ENCODE assay signal across 9 cellular contexts in the genomic region with DNA sequence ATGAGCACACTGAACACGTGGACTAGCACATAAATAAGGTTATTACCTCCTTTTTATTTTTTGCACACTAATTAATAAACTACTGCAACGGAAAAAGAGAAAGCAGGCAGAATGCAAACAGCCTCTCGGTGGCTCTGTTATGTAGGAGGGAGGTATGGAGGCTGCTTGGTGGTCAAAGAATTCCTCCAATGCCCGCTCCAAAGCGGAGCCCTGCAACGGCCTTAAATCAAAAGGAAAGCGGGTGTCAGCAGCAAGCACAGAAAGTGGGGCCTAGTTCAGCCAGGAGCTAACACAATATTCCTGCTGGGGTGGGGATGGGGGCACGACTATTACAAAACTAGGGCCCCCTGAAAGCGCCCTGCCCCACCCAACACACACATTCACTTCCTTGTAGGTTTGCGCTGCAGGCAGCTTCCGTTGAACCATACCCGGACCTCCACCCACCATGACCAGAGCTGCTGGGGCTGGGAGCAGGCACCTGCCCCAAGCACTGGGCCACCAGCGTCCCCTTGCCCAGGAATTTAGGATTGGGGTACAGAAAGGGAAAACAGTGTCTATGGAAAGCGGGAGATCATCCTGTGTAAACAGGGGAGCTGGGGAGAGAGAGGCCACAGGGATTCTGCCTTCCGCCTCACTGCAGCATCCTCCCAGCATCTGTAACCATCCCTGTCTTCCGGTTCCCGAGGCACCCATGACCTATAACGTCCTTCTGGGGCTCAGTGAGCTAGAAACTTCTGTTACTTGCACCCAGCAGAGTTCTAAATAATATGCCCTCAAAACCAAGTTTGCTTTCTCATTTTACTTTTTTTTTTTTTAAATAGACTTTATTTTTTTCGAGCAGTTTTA. TPM values are rescaled to one million over a fixed set of nuclear protein-coding genes. Genes with fewer than 3 reads are reported as not detected.
DNase-seq lines count a peak whose midpoint lies in the region; ATAC-seq and TF ChIP-seq lines count a peak whose summit lies in the region.
"Had no signal": no experiment of that assay in that cellular context is flagged by ENCODE, and none has a peak within 500 bp of the region (broad histone marks: within the 10 kb centered on the region; RNA-seq: fewer than 3 reads in every experiment).

No MANE protein-coding gene starts in this region.

- POLR2A ChIA-PET in CD8-positive, alpha-beta memory T cell (lab: Charles Lee) = interaction anchor here (1.2 kb wide), 1 partner anchor 54 kb away, joined by 4 read pairs; no protein-coding TSS in a partner anchor

- peak; percentile 27 to 32 for ATAC-seq in naive B cell (ENCODE audit: low read depth in 2 of 2)
- no peak for ATAC-seq in HG02973 (IDR thresholded peaks at IDR 0.05; ENCODE audit: unreplicated experiment)

- CTCF ChIA-PET in CD8-positive, alpha-beta memory T cell (lab: Charles Lee) = interaction anchor here (0.9 kb wide), 1 partner anchor 52 kb away, joined by 3 read pairs; no protein-coding TSS in a partner anchor

- no peaks in the 10 kb centered on the region for H3K4me1 ChIP-seq in CD8-positive, alpha-beta memory T cell (ENCODE audit: insufficient read depth, low read length)

- H3K36me3 ChIP-seq in CD8-positive, alpha-beta memory T cell (ENCODE audit: insufficient read depth, low read length) = no peaks in the 10 kb centered on the region
- H3K36me3 ChIP-seq in MG63 = no peaks in the 10 kb centered on the region

- H3K27ac Mint-ChIP-seq in CD8-positive, alpha-beta memory T cell = peak overlapping the region in 6 of 8 donors; percentile 52 to 92 (median 71)
- peak overlapping the region in 4 of 6 donors; percentile 20 to 83 (median 49) for H3K27ac Mint-ChIP-seq in naive B cell

- peak in 1 of 5 donors; percentile 6 for DNase-seq in CD8-positive, alpha-beta memory T cell
- DNase-seq in MG63 (no peak), cardiac fibroblast (ENCODE audit: low read depth in 2 of 2) (no peak), naive B cell (peak; percentile 6), GM10266 (ENCODE audit: extremely low spot score) (no peak), NCI-H774 (lab: John Stamatoyannopoulos, UW) (no peak)
- DNase-seq in effector CD8-positive, alpha-beta T cell (lab: John Stamatoyannopoulos, UW) = no peak

- peaks cover 13 to 15% (median 13%) of the 10 kb centered on the region in 3 donors for H3K4me1 Mint-ChIP-seq in CD8-positive, alpha-beta memory T cell
- H3K4me1 Mint-ChIP-seq in naive B cell = peaks cover 4 to 17% (median 12%) of the 10 kb centered on the region in 3 donors

- H3K9me3 ChIP-seq in CD8-positive, alpha-beta memory T cell (ENCODE audit: low read length) = no peaks in the 10 kb centered on the region
- H3K9me3 ChIP-seq in MG63 = no peaks in the 10 kb centered on the region

- H3K27ac ChIP-seq in CD8-positive, alpha-beta memory T cell (ENCODE audit: low read depth, low read length) = no peak overlapping the region
- H3K27ac ChIP-seq: HL-60 had no signal

- no peaks in the 10 kb centered on the region for H3K36me3 Mint-ChIP-seq in CD8-positive, alpha-beta memory T cell
- no peaks in the 10 kb centered on the region for H3K36me3 Mint-ChIP-seq in naive B cell

- H3K27me3 ChIP-seq in CD8-positive, alpha-beta memory T cell (ENCODE audit: insufficient read depth, low read length, poor library complexity, severe bottlenecking) = no peaks in the 10 kb centered on the region
- H3K27me3 ChIP-seq in MG63 = no peaks in the 10 kb centered on the region

- TF ChIP-seq CTCF in cardiac fibroblast (IDR thresholded peaks at IDR 0.05; ENCODE audit: low read depth, low read length) (no peak), GM10266 (IDR thresholded peaks at IDR 0.05; ENCODE audit: control insufficient read depth, insufficient read depth, low read depth, missing control alignments) (no peak)

- no peaks in the 10 kb centered on the region for H3K9me3 Mint-ChIP-seq in CD8-positive, alpha-beta memory T cell
- H3K9me3 Mint-ChIP-seq in naive B cell = no peaks in the 10 kb centered on the region

- H3K4me3 ChIP-seq in CD8-positive, alpha-beta memory T cell (ENCODE audit: low read length) = peak overlapping the region; percentile 50
- H3K4me3 ChIP-seq in MG63 (peak overlapping the region; percentile 50), cardiac fibroblast (replicated peaks in 1 of 2; ENCODE audit: low read depth in 2 of 2, low read length in 2 of 2) (peak overlapping the region; percentile 42 to 51)

- peaks cover 0 to 6% of the 10 kb centered on the region in 2 donors for H3K27me3 Mint-ChIP-seq in CD8-positive, alpha-beta memory T cell
- H3K27me3 Mint-ChIP-seq in naive B cell = peaks cover 0 to 7% (median 0%) of the 10 kb centered on the region in 3 donors

- H3K4me3 Mint-ChIP-seq in CD8-positive, alpha-beta memory T cell = peak overlapping the region; percentile 73 to 89 (median 82)
- H3K4me3 Mint-ChIP-seq in naive B cell = peak overlapping the region; percentile 76 to 94 (median 86)

RNA-seq across cellular contexts. Expression of a gene that starts 57.1 kb away (rescaled TPM):
- total RNA-seq in CD8-positive, alpha-beta memory T cell = 100 to 1,000 TPM; 354 to 357 TPM
- 240 TPM for polyA plus RNA-seq in CD8-positive, alpha-beta memory T cell
- total RNA-seq in MG63 (2014; rRNA removed; shearing (Covaris generic); ENCODE audit: low replicate concordance) = 94.9 and 143 TPM in 2 replicates
- polyA plus RNA-seq in naive B cell (ENCODE audit: low read depth in 6 of 6) = 100 to 1,000 TPM in 5 of 6 donors, 10 to 100 TPM in 1; 96.7 to 193 (median 158) TPM
